9 cellular contexts compared by ENCODE assay signal in the genomic region with DNA sequence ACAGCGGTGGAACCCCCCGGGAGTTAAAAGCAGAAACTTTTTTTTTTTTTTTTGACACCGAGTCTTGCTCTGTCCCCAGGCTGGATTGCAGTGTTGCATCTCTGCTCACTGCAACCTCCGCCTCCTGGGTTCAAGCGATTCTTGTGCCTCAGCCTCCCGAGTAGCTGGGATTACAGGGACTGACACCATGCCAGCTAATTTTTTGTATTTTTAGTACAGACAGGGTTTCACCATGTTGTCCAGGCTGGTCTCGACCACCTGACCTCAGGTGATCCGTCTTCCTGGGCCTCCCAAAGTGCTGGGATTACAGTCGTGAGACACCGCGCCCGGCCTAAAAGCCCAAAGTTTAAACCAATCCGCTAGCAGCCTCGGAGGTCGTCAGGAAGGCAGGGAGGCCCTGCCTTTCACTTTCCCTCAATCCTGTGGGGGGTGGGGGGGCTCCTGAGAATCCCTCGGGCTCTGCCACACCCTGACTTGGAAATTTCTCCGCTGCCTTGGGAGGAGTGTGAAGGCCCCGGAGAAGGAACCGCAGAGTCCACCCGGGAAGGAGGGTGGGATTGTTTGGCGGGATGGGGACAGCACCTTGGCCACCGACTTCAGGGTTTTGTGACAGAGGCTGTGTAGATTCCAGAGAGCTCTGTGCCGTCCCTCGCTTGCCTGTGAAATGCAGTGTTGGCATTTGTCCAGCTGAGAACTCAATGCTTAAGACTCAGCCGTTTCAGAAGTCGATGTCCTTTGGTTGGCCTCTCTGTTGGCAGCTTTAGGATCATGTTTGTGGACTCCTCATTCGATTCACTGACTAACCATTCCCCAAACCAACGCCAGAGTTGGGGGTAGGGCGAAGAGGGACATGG. TPM values are rescaled to one million over a fixed set of nuclear protein-coding genes. Genes with fewer than 3 reads are reported as not detected.
DNase-seq lines count a peak whose midpoint lies in the region; ATAC-seq and TF ChIP-seq lines count a peak whose summit lies in the region.
"Had no signal": no experiment of that assay in that cellular context is flagged by ENCODE, and none has a peak within 500 bp of the region (broad histone marks: within the 10 kb centered on the region; RNA-seq: fewer than 3 reads in every experiment).

No MANE protein-coding gene starts in this region.

- no peaks in the 10 kb centered on the region for H3K9me3 Mint-ChIP-seq in activated T-cell treated with anti-CD3 and anti-CD28 coated beads, Interleukin-2, amount 50 U/mL, for 4 hours

- peaks cover 0 to 11% (median 4%) of the 10 kb centered on the region in 4 donors for H3K27me3 ChIP-seq in upper lobe of left lung

- no peak for ATAC-seq in activated T-cell treated with anti-CD3 and anti-CD28 coated beads, Interleukin-2, amount 50 U/mL, for 4 hours
- ATAC-seq in upper lobe of left lung (ENCODE audit: low FRiP score in 2 of 2) (peak; percentile 15 to 49), GM19324 (IDR thresholded peaks at IDR 0.05; ENCODE audit: low FRiP score, unreplicated experiment) (no peak), HG03175 (IDR thresholded peaks at IDR 0.05; ENCODE audit: unreplicated experiment) (no peak)

- 19 to 24% methylated on average over 14 to 29 of the region's 29 CpGs for WGBS in upper lobe of left lung, 2 donors

- no peak for DNase-seq in activated T-cell treated with anti-CD3 and anti-CD28 coated beads, Interleukin-2, amount 50 U/mL, for 4 hours
- DNase-seq in activated T-cell treated with anti-CD3 and anti-CD28 coated beads for 4 hours = no peak
- DNase-seq in cardiac fibroblast (ENCODE audit: low read depth in 2 of 2) = peak; percentile 38 to 86
- DNase-seq in left kidney (ENCODE audit: low read depth, low spot score) = peak; percentile 75
- DNase-seq in upper lobe of left lung = no peak
- no peak for DNase-seq in DMS 273 (lab: John Stamatoyannopoulos, UW; ENCODE audit: unreplicated experiment)
- DNase-seq: heart left ventricle had no signal

- peaks cover 10 to 32% (median 13%) of the 10 kb centered on the region in 4 donors for H3K4me1 ChIP-seq in upper lobe of left lung

- peaks cover 3% of the 10 kb centered on the region for H3K4me1 Mint-ChIP-seq in activated T-cell treated with anti-CD3 and anti-CD28 coated beads, Interleukin-2, amount 50 U/mL, for 4 hours (ENCODE audit: low read depth)

- H3K27ac ChIP-seq in upper lobe of left lung = peak overlapping the region; percentile 30 to 75 (median 62)
- H3K27ac ChIP-seq: heart left ventricle had no signal

- peaks cover 52% of the 10 kb centered on the region for H3K27me3 Mint-ChIP-seq in activated T-cell treated with anti-CD3 and anti-CD28 coated beads, Interleukin-2, amount 50 U/mL, for 4 hours (ENCODE audit: low read depth)

- no peaks in the 10 kb centered on the region for H3K36me3 Mint-ChIP-seq in activated T-cell treated with anti-CD3 and anti-CD28 coated beads, Interleukin-2, amount 50 U/mL, for 4 hours (ENCODE audit: insufficient read depth)

- H3K4me3 ChIP-seq in cardiac fibroblast (replicated peaks in 1 of 2; ENCODE audit: low read depth in 2 of 2, low read length in 2 of 2) (no peak overlapping the region), upper lobe of left lung (peak overlapping the region in 3 of 4 donors; percentile 55 to 62 (median 57))

- no peaks in the 10 kb centered on the region for H3K36me3 ChIP-seq in upper lobe of left lung
- H3K36me3 ChIP-seq: heart left ventricle had no signal

- TF ChIP-seq EP300 in upper lobe of left lung (IDR thresholded peaks at IDR 0.05) = no peak

- H3K9me3 ChIP-seq in upper lobe of left lung = no peaks in the 10 kb centered on the region

- TF ChIP-seq POLR2A in upper lobe of left lung (IDR thresholded peaks at IDR 0.05) = no peak

- H3K4me3 Mint-ChIP-seq in activated T-cell treated with anti-CD3 and anti-CD28 coated beads, Interleukin-2, amount 50 U/mL, for 4 hours = peak overlapping the region; percentile 75

- TF ChIP-seq CTCF in cardiac fibroblast (IDR thresholded peaks at IDR 0.05; ENCODE audit: low read depth, low read length) (no peak), upper lobe of left lung (IDR thresholded peaks at IDR 0.05) (no peak)

RNA-seq across cellular contexts. Expression of a gene that starts 1.0 kb away (rescaled TPM):
- 1 to 10 TPM in 2 of 3 donors, under 1 TPM in 1; 0.53 to 2.0 (median 1.0) TPM for total RNA-seq in activated T-cell treated with anti-CD3 and anti-CD28 coated beads, Interleukin-2, amount 50 U/mL, for 4 hours
- total RNA-seq in upper lobe of left lung = 10 to 100 TPM; 13.8 to 55.5 (median 22.7) TPM

RNA-seq across cellular contexts. Expression of a gene that starts 51.4 kb away (rescaled TPM):
- 10 to 100 TPM; 30.4 to 41.1 (median 33.0) TPM for total RNA-seq in activated T-cell treated with anti-CD3 and anti-CD28 coated beads, Interleukin-2, amount 50 U/mL, for 4 hours
- total RNA-seq in upper lobe of left lung = 10 to 100 TPM; 13.1 to 68.1 (median 15.8) TPM

Comparison
In these comparisons a context has a peak if more than half of its experiments do, and no peak if none do; other contexts are left out.
1. ATAC-seq: peak in upper lobe of left lung (2 of 2); none in activated T-cell treated with anti-CD3 and anti-CD28 coated beads, Interleukin-2, amount 50 U/mL, for 4 hours (0 of 2), GM19324 (single experiment) and HG03175 (single experiment).
2. DNase-seq: peak in cardiac fibroblast (2 of 2) and left kidney (single experiment); none in activated T-cell treated with anti-CD3 and anti-CD28 coated beads, Interleukin-2, amount 50 U/mL, for 4 hours (single experiment), activated T-cell treated with anti-CD3 and anti-CD28 coated beads for 4 hours (single experiment), upper lobe of left lung (0 of 2) and DMS 273 (single experiment).
3. H3K4me3 ChIP-seq: peak in upper lobe of left lung (3 of 4); none in cardiac fibroblast (0 of 2).
4. RNA of a gene that starts 1.0 kb away (total RNA-seq): 13.8 to 55.5 TPM in upper lobe of left lung; 0.53 to 2.0 TPM in activated T-cell treated with anti-CD3 and anti-CD28 coated beads, Interleukin-2, amount 50 U/mL, for 4 hours; every median in the first group is over 4 times any median in the second.